Comparison of ENCODE assay signal across 15 cellular contexts in genomic region chr14:68195126-68195525, GRCh38.
DNase-seq lines count a peak whose midpoint lies in the region; FAIRE-seq and TF ChIP-seq lines count a peak whose summit lies in the region.
"Had no signal": no experiment of that assay in that cellular context is flagged by ENCODE, and none has a peak within 500 bp of the region (broad histone marks: within the 10 kb centered on the region; RNA-seq: fewer than 3 reads in every experiment).

No MANE protein-coding gene starts in this region.

- H3K9ac ChIP-seq in NT2/D1 (ENCODE audit: insufficient read length, low read depth) (no peak overlapping the region), muscle layer of colon (ENCODE audit: low read length) (no peak overlapping the region)

- H3K4me3 ChIP-seq in NT2/D1 (ENCODE audit: insufficient read length, low read depth) = no peak overlapping the region
- H3K4me3 ChIP-seq in muscle layer of colon (ENCODE audit: low read depth in 1 of 2, low read length in 2 of 2) = no peak overlapping the region
- no peak overlapping the region for H3K4me3 ChIP-seq in suprapubic skin
- H3K4me3 ChIP-seq: lower lobe of right lung, SK-N-MC had no signal

- no peaks in the 10 kb centered on the region for H3K9me3 ChIP-seq in NT2/D1 (ENCODE audit: insufficient read depth, low read length)
- H3K9me3 ChIP-seq in muscle layer of colon (ENCODE audit: low read length) = no peaks in the 10 kb centered on the region
- H3K9me3 ChIP-seq in suprapubic skin = no peaks in the 10 kb centered on the region
- H3K9me3 ChIP-seq: lower lobe of right lung had no signal

- no peak for FAIRE-seq in GM19239 (lab: Jason Lieb, UNC)

- no peak for TF ChIP-seq CTCF in suprapubic skin (IDR thresholded peaks at IDR 0.05)

- DNase-seq in DMS 273 treated with DMSO at 0.1 percent for 48 hours (lab: John Stamatoyannopoulos, UW) (peak; percentile 33), NCI-H1417 (lab: John Stamatoyannopoulos, UW) (peak; percentile 58 to 94 (median 62)), NT2/D1 (ENCODE audit: low read depth, low spot score) (peak; percentile 18), islet precursor cell (no peak), RPMI8226 (no peak), GM19239 (ENCODE audit: insufficient read length, low spot score) (no peak), suprapubic skin (ENCODE audit: low spot score in 2 of 2) (no peak)
- DNase-seq: activated CD4-positive, CD25-positive, alpha-beta regulatory T cell; activated T-cell treated with anti-CD3 and anti-CD28 coated beads, Interleukin-2, amount 50 U/mL, for 1 hour; AML-193; aorta; glutamatergic neuron; lower lobe of right lung had no signal

- no peaks in the 10 kb centered on the region for H3K27me3 ChIP-seq in NT2/D1 (ENCODE audit: insufficient read depth, insufficient read length)
- H3K27me3 ChIP-seq in muscle layer of colon (ENCODE audit: control insufficient read depth in 1 of 2, insufficient read depth in 2 of 2, low read length in 2 of 2) = no peaks in the 10 kb centered on the region
- H3K27me3 ChIP-seq in suprapubic skin = no peaks in the 10 kb centered on the region

- H3K4me1 ChIP-seq in NT2/D1 (ENCODE audit: insufficient read depth, insufficient read length) (no peaks in the 10 kb centered on the region), muscle layer of colon (ENCODE audit: insufficient read depth, low read length) (peaks cover 57% of the 10 kb centered on the region), suprapubic skin (peaks cover 13% of the 10 kb centered on the region)

- H3K27ac ChIP-seq in muscle layer of colon (ENCODE audit: low read depth, low read length) = peak overlapping the region; percentile 63
- H3K27ac ChIP-seq in suprapubic skin = no peak overlapping the region
- H3K27ac ChIP-seq: lower lobe of right lung, SK-N-MC had no signal

- no peaks in the 10 kb centered on the region for H3K36me3 ChIP-seq in NT2/D1 (ENCODE audit: insufficient read depth, insufficient read length, low read length)
- H3K36me3 ChIP-seq in muscle layer of colon (ENCODE audit: insufficient read depth, low read length) = no peaks in the 10 kb centered on the region
- H3K36me3 ChIP-seq in suprapubic skin = no peaks in the 10 kb centered on the region
- H3K36me3 ChIP-seq: lower lobe of right lung had no signal

- 78% methylated on average over 1 of the region's 1 CpG for WGBS in suprapubic skin

- TF ChIP-seq POLR2A in suprapubic skin (IDR thresholded peaks at IDR 0.05) = no peak

- no peak for TF ChIP-seq EP300 in suprapubic skin (IDR thresholded peaks at IDR 0.05)

Comparison
In these comparisons a context has a peak if more than half of its experiments do, and no peak if none do; other contexts are left out.
1. DNase-seq: peak in DMS 273 treated with DMSO at 0.1 percent for 48 hours (single experiment), NCI-H1417 (3 of 3) and NT2/D1 (single experiment); none in islet precursor cell (single experiment), RPMI8226 (single experiment), GM19239 (single experiment) and suprapubic skin (0 of 2).